21 cellular contexts compared by ENCODE assay signal in genomic region chr4:107743532-107743931, GRCh38. TPM values are rescaled to one million over a fixed set of nuclear protein-coding genes. Genes with fewer than 3 reads are reported as not detected.
DNase-seq lines count a peak whose midpoint lies in the region; ATAC-seq and TF ChIP-seq lines count a peak whose summit lies in the region.
"Had no signal": no experiment of that assay in that cellular context is flagged by ENCODE, and none has a peak within 500 bp of the region (broad histone marks: within the 10 kb centered on the region; RNA-seq: fewer than 3 reads in every experiment).

No MANE protein-coding gene starts in this region.

- CTCF ChIA-PET in PC-9 (lab: Charles Lee) = no interaction called here

- no peaks in the 10 kb centered on the region for H3K9me2 ChIP-seq in PC-9 (ENCODE audit: insufficient read depth)

- H3K79me2 ChIP-seq in PC-9 (ENCODE audit: low read depth) = no peaks in the 10 kb centered on the region

- H3K4me1 ChIP-seq in PC-9 (replicated peaks; ENCODE audit: insufficient read depth) = peaks cover 21% of the 10 kb centered on the region
- H3K4me1 ChIP-seq: Peyer's patch, uterus had no signal

- no peaks in the 10 kb centered on the region for H4K20me1 ChIP-seq in PC-9 (ENCODE audit: insufficient read depth)

- H3K36me3 ChIP-seq in PC-9 (ENCODE audit: low read depth) = no peaks in the 10 kb centered on the region
- H3K36me3 ChIP-seq: brain microvascular endothelial cell, esophagus squamous epithelium, Peyer's patch, right atrium auricular region, uterus had no signal

- DNase-seq in activated T-cell treated with anti-CD3 and anti-CD28 coated beads, Interleukin-2, amount 50 U/mL, for 24 hours = no peak
- DNase-seq in activated T-cell treated with anti-CD3 and anti-CD28 coated beads, Interleukin-2, amount 50 U/mL, for 1 hour = no peak
- DNase-seq in PC-9 (no peak), renal cortical epithelial cell (ENCODE audit: low read depth) (peak; percentile 53), cardiac septum (ENCODE audit: low spot score) (no peak), GM10266 (ENCODE audit: extremely low spot score) (no peak)
- DNase-seq: activated CD4-positive, alpha-beta T cell treated with anti-CD3 and anti-CD28 coated beads for 36 hours; activated CD8-positive, alpha-beta memory T cell treated with anti-CD3 and anti-CD28 coated beads, Interleukin-2, amount 50 U/mL, for 48 hours; brain microvascular endothelial cell; DMS153; esophagus squamous epithelium; midbrain; NCI-H1694 treated with DMSO at 0.1 percent for 48 hours; NCI-H526; Peyer's patch; uterus had no signal

- peaks cover 9% of the 10 kb centered on the region; the same call in 1 of the 2 replicates for H3F3A ChIP-seq in PC-9 (ENCODE audit: insufficient read depth, low read depth)

- no peaks in the 10 kb centered on the region for H3K27me3 ChIP-seq in PC-9 (ENCODE audit: insufficient read depth, low read depth)
- H3K27me3 ChIP-seq: brain microvascular endothelial cell, Peyer's patch, right atrium auricular region, uterus had no signal

- intact Hi-C loops in PC-9 (cut with micrococcal nuclease; ENCODE audit: unreplicated experiment) (no loop called here), cardiac septum (cut with DNase I) (no loop called here)

- H3K4me3 Mint-ChIP-seq in activated T-cell treated with anti-CD3 and anti-CD28 coated beads, Interleukin-2, amount 50 U/mL, for 24 hours = no peak overlapping the region
- H3K4me3 Mint-ChIP-seq: activated CD4-positive, alpha-beta T cell treated with anti-CD3 and anti-CD28 coated beads for 36 hours had no signal

- BruUV-seq in PC-9 (replicated peaks; lab: Mats Ljungman, UMichigan) = no TSS peak

- POLR2A ChIA-PET in PC-9 (lab: Charles Lee; ENCODE audit: unreplicated experiment) = no interaction called here

- peaks cover 4% of the 10 kb centered on the region for H3K4me1 Mint-ChIP-seq in activated T-cell treated with anti-CD3 and anti-CD28 coated beads, Interleukin-2, amount 50 U/mL, for 24 hours (ENCODE audit: low read depth)

- no peak overlapping the region for H3K4me3 ChIP-seq in PC-9
- H3K4me3 ChIP-seq: esophagus squamous epithelium, Peyer's patch, right atrium auricular region, uterus had no signal

- no peaks in the 10 kb centered on the region for H3K36me3 Mint-ChIP-seq in activated T-cell treated with anti-CD3 and anti-CD28 coated beads, Interleukin-2, amount 50 U/mL, for 24 hours (ENCODE audit: low read depth)
- H3K36me3 Mint-ChIP-seq: activated naive CD4-positive, alpha-beta T cell treated with anti-CD3 and anti-CD28 coated beads, Interleukin-2, amount 50 U/mL, for 72 hours had no signal

- H3K9me3 ChIP-seq in PC-9 (ENCODE audit: insufficient read depth, low read depth) = no peaks in the 10 kb centered on the region
- H3K9me3 ChIP-seq: esophagus squamous epithelium, Peyer's patch, right atrium auricular region, uterus had no signal

- ATAC-seq in HG02885 (IDR thresholded peaks at IDR 0.05; ENCODE audit: poor library complexity, unreplicated experiment) = peak; percentile 57
- ATAC-seq in GM18907 (IDR thresholded peaks at IDR 0.05; ENCODE audit: unreplicated experiment) = no peak
- ATAC-seq: activated CD4-positive, alpha-beta T cell treated with anti-CD3 and anti-CD28 coated beads for 36 hours had no signal

- H2AFZ ChIP-seq in PC-9 = peak overlapping the region; percentile 74; the same call in 1 of the 2 replicates

- TF ChIP-seq CTCF in PC-9 (conservative IDR thresholded peaks at IDR 0.05) (no peak), GM10266 (IDR thresholded peaks at IDR 0.05; ENCODE audit: control insufficient read depth, insufficient read depth, low read depth, missing control alignments) (no peak)

- peak overlapping the region; percentile 23 for H3K27ac Mint-ChIP-seq in activated T-cell treated with anti-CD3 and anti-CD28 coated beads, Interleukin-2, amount 50 U/mL, for 24 hours
- H3K27ac Mint-ChIP-seq: activated CD4-positive, alpha-beta T cell treated with anti-CD3 and anti-CD28 coated beads for 36 hours; activated naive CD4-positive, alpha-beta T cell treated with anti-CD3 and anti-CD28 coated beads, Interleukin-2, amount 50 U/mL, for 72 hours had no signal

- peak overlapping the region; percentile 39 for H3K27ac ChIP-seq in PC-9
- H3K27ac ChIP-seq: brain microvascular endothelial cell, C4-2B, esophagus squamous epithelium, Peyer's patch, right atrium auricular region, uterus had no signal

- H3K4me2 ChIP-seq in PC-9 = peak overlapping the region; percentile 23; the same call in 1 of the 2 replicates

- H3K27me3 Mint-ChIP-seq in activated T-cell treated with anti-CD3 and anti-CD28 coated beads, Interleukin-2, amount 50 U/mL, for 24 hours = peaks cover 16% of the 10 kb centered on the region

- peaks cover 3% of the 10 kb centered on the region for H3K9me3 Mint-ChIP-seq in activated T-cell treated with anti-CD3 and anti-CD28 coated beads, Interleukin-2, amount 50 U/mL, for 24 hours
- H3K9me3 Mint-ChIP-seq: activated naive CD4-positive, alpha-beta T cell treated with anti-CD3 and anti-CD28 coated beads, Interleukin-2, amount 50 U/mL, for 72 hours had no signal

RNA-seq across cellular contexts. Expression of gene PAPSS1, which starts 23.5 kb away (rescaled TPM):
- total RNA-seq in PC-9 (2021) = 18.8 and 26.8 TPM in 2 replicates
- 84.6 and 123 TPM in 2 replicates for total RNA-seq in renal cortical epithelial cell
- 13.8 TPM for total RNA-seq in cardiac septum
